8 cellular contexts compared by ENCODE assay signal in genomic region chr13:79522583-79522982, GRCh38. TPM values are rescaled to one million over a fixed set of nuclear protein-coding genes. Genes with fewer than 3 reads are reported as not detected.
A peak's percentile ranks its signal among the peaks of the same experiment; 100 is the strongest.
DNase-seq lines count a peak whose midpoint lies in the region; ATAC-seq and TF ChIP-seq lines count a peak whose summit lies in the region.

No MANE protein-coding gene starts in this region.

- CTCF ChIA-PET in RWPE1 (lab: Yijun Ruan, JAX), result no interaction called here

- DNase-seq in GDM1 (lab: John Stamatoyannopoulos, UW) (peak; percentile 74), RWPE1 (ENCODE audit: low spot score) (no peak), DMS79 treated with DMSO at 0.1 percent for 48 hours (lab: John Stamatoyannopoulos, UW) (no peak), progenitor cell of endocrine pancreas (ENCODE audit: low spot score, unreplicated experiment) (no peak), NCI-H446 treated with DMSO at 0.1 percent for 48 hours (lab: John Stamatoyannopoulos, UW) (no peak)
- DNase-seq in activated naive CD8-positive, alpha-beta T cell treated with anti-CD3 and anti-CD28 coated beads, Interleukin-2, amount 10 ng/mL, durations not matched to agents 7 days and 5 days, result peak; percentile 41

- H3K27ac Mint-ChIP-seq in activated naive CD8-positive, alpha-beta T cell treated with anti-CD3 and anti-CD28 coated beads, Interleukin-2, amount 10 ng/mL, durations not matched to agents 7 days and 5 days, result peak overlapping the region; percentile 89
- no peak overlapping the region for H3K27ac Mint-ChIP-seq in progenitor cell of endocrine pancreas

- POLR2A ChIA-PET in activated naive CD8-positive, alpha-beta T cell treated with anti-CD3 and anti-CD28 coated beads, Interleukin-2, amount 10 ng/mL, durations not matched to agents 7 days and 5 days (lab: Charles Lee), result interaction anchor here (0.6 to 1.4 kb wide), 4 partner anchors 10 to 71 kb away, joined by 3 to 8 read pairs (median 4); no protein-coding TSS in a partner anchor
- POLR2A ChIA-PET in RWPE1 (lab: Yijun Ruan, JAX; ENCODE audit: low non-redundant PET), result no interaction called here

- H3K27me3 Mint-ChIP-seq in activated naive CD8-positive, alpha-beta T cell treated with anti-CD3 and anti-CD28 coated beads, Interleukin-2, amount 10 ng/mL, durations not matched to agents 7 days and 5 days, result no peaks in the 10 kb centered on the region
- no peaks in the 10 kb centered on the region for H3K27me3 Mint-ChIP-seq in progenitor cell of endocrine pancreas

- H3K4me3 Mint-ChIP-seq in activated naive CD8-positive, alpha-beta T cell treated with anti-CD3 and anti-CD28 coated beads, Interleukin-2, amount 10 ng/mL, durations not matched to agents 7 days and 5 days, result peak overlapping the region; percentile 82
- H3K4me3 Mint-ChIP-seq in progenitor cell of endocrine pancreas (ENCODE audit: low read depth), result no peak overlapping the region

- ATAC-seq in GM19455 (IDR thresholded peaks at IDR 0.05; ENCODE audit: unreplicated experiment) (peak; percentile 92), HG03378 (IDR thresholded peaks at IDR 0.05; ENCODE audit: unreplicated experiment) (peak; percentile 96)
- peak; percentile 93 for ATAC-seq in activated naive CD8-positive, alpha-beta T cell treated with anti-CD3 and anti-CD28 coated beads, Interleukin-2, amount 10 ng/mL, durations not matched to agents 7 days and 5 days (ENCODE audit: low read depth)

- no peak overlapping the region for H3K27ac ChIP-seq in RWPE1

- peaks cover 13% of the 10 kb centered on the region for H3K36me3 Mint-ChIP-seq in activated naive CD8-positive, alpha-beta T cell treated with anti-CD3 and anti-CD28 coated beads, Interleukin-2, amount 10 ng/mL, durations not matched to agents 7 days and 5 days
- peaks cover 9% of the 10 kb centered on the region for H3K36me3 Mint-ChIP-seq in progenitor cell of endocrine pancreas (ENCODE audit: insufficient read depth)

- no peak for TF ChIP-seq CTCF in RWPE1 (conservative IDR thresholded peaks at IDR 0.05; ENCODE audit: low read depth)
- TF ChIP-seq CTCF in progenitor cell of endocrine pancreas (IDR thresholded peaks at IDR 0.05; ENCODE audit: unreplicated experiment), result no peak

- peaks cover 2% of the 10 kb centered on the region for H3K9me3 Mint-ChIP-seq in activated naive CD8-positive, alpha-beta T cell treated with anti-CD3 and anti-CD28 coated beads, Interleukin-2, amount 10 ng/mL, durations not matched to agents 7 days and 5 days
- H3K9me3 Mint-ChIP-seq in progenitor cell of endocrine pancreas (ENCODE audit: low read depth), result no peaks in the 10 kb centered on the region

- H3K4me1 Mint-ChIP-seq in activated naive CD8-positive, alpha-beta T cell treated with anti-CD3 and anti-CD28 coated beads, Interleukin-2, amount 10 ng/mL, durations not matched to agents 7 days and 5 days, result peaks cover 18% of the 10 kb centered on the region
- no peaks in the 10 kb centered on the region for H3K4me1 Mint-ChIP-seq in progenitor cell of endocrine pancreas (ENCODE audit: low read depth)

RNA-seq across cellular contexts. Expression of gene NDFIP2, which starts 41.6 kb away (rescaled TPM):
- total RNA-seq in activated naive CD8-positive, alpha-beta T cell treated with anti-CD3 and anti-CD28 coated beads, Interleukin-2, amount 10 ng/mL, durations not matched to agents 7 days and 5 days, result 1 to 10 TPM; 6.7 to 9.8 TPM
- 53.8 and 57.4 TPM in 2 replicates for total RNA-seq in progenitor cell of endocrine pancreas

Comparison
In these comparisons a context has a peak if more than half of its experiments do, and no peak if none do; other contexts are left out.
1. DNase-seq: peak in GDM1 (single experiment) and activated naive CD8-positive, alpha-beta T cell treated with anti-CD3 and anti-CD28 coated beads, Interleukin-2, amount 10 ng/mL, durations not matched to agents 7 days and 5 days (single experiment); none in RWPE1 (single experiment), DMS79 treated with DMSO at 0.1 percent for 48 hours (single experiment), progenitor cell of endocrine pancreas (single experiment) and NCI-H446 treated with DMSO at 0.1 percent for 48 hours (single experiment).
2. Peak in every context shown above with its lines, with median percentiles within 50 percentile points of each other: ATAC-seq.